In genomic region chr1:16351449-16351993, GRCh38 we compare ENCODE assay signal across 8 cellular contexts. TPM values are rescaled to one million over a fixed set of nuclear protein-coding genes. Genes with fewer than 3 reads are reported as not detected.
A peak's percentile ranks its signal among the peaks of the same experiment; 100 is the strongest.
DNase-seq lines count a peak whose midpoint lies in the region; ATAC-seq lines count a peak whose summit lies in the region.

No MANE protein-coding gene starts in this region.

- peaks cover 11 to 14% of the 10 kb centered on the region in 2 donors for H3K4me1 ChIP-seq in duodenal mucosa (ENCODE audit: control insufficient read depth in 1 of 2, insufficient read depth in 2 of 2, low read length in 2 of 2)
- H3K4me1 ChIP-seq in mononuclear cell (ENCODE audit: insufficient read depth, low read length) = peaks cover 35% of the 10 kb centered on the region
- H3K4me1 ChIP-seq in aorta (ENCODE audit: control insufficient read depth in 1 of 2, insufficient read depth in 2 of 2, low read length in 2 of 2) = peaks cover 0 to 10% of the 10 kb centered on the region in 2 donors

- H3K4me3 ChIP-seq in duodenal mucosa (ENCODE audit: low read depth in 1 of 2, low read length in 2 of 2) (peak overlapping the region; percentile 86 to 91), mononuclear cell (ENCODE audit: low read length) (peak overlapping the region; percentile 92), aorta (ENCODE audit: low read length in 2 of 2) (peak overlapping the region; percentile 35 to 96)

- DNase-seq in DMS 273 (lab: John Stamatoyannopoulos, UW; ENCODE audit: unreplicated experiment) (peak; percentile 51), DMS 273 treated with DMSO at 0.1 percent for 48 hours (lab: John Stamatoyannopoulos, UW) (no peak), OCI-M1 (lab: John Stamatoyannopoulos, UW) (peak; percentile 61), aorta (no peak), LoVo (ENCODE audit: low spot score) (no peak)

- intact Hi-C loops in aorta (cut with DNase I) = loop anchor here (5.0 kb wide), 2 partner anchors 54 to 59 kb away; no protein-coding TSS in a partner anchor

- 0 to 1% methylated on average over 20 of the region's 20 CpGs for WGBS in aorta, 2 donors

- no peaks in the 10 kb centered on the region for H3K9me3 ChIP-seq in duodenal mucosa (ENCODE audit: control insufficient read depth in 1 of 2, low read length in 2 of 2)
- no peaks in the 10 kb centered on the region for H3K9me3 ChIP-seq in mononuclear cell (ENCODE audit: low read depth, low read length)
- H3K9me3 ChIP-seq in aorta (ENCODE audit: control insufficient read depth, low read length) = no peaks in the 10 kb centered on the region

- ATAC-seq in aorta (ENCODE audit: low FRiP score) = no peak
- no peak for ATAC-seq in GM19467 (IDR thresholded peaks at IDR 0.05; ENCODE audit: unreplicated experiment)

- H3K27me3 ChIP-seq in duodenal mucosa (ENCODE audit: control insufficient read depth in 1 of 2, insufficient read depth in 2 of 2, low read length in 2 of 2) (no peaks in the 10 kb centered on the region), mononuclear cell (ENCODE audit: insufficient read depth, low read length) (no peaks in the 10 kb centered on the region), aorta (ENCODE audit: control insufficient read depth in 1 of 2, insufficient read depth in 2 of 2, low read length in 1 of 2) (no peaks in the 10 kb centered on the region)

- peak overlapping the region; percentile 87 for H3K27ac ChIP-seq in duodenal mucosa (ENCODE audit: low read depth, low read length)
- peak overlapping the region; percentile 57 for H3K27ac ChIP-seq in aorta (ENCODE audit: low read depth in 1 of 2, low read length in 2 of 2)

- no peaks in the 10 kb centered on the region for H3K36me3 ChIP-seq in duodenal mucosa (ENCODE audit: control insufficient read depth in 1 of 2, insufficient read depth in 2 of 2, low read length in 2 of 2)
- H3K36me3 ChIP-seq in aorta (ENCODE audit: control insufficient read depth in 1 of 2, insufficient read depth in 2 of 2, low read length in 1 of 2) = no peaks in the 10 kb centered on the region

- H3K9ac ChIP-seq in duodenal mucosa (ENCODE audit: low read depth in 1 of 2, low read length in 2 of 2) = peak overlapping the region; percentile 79 to 96

RNA-seq across cellular contexts. Expression of gene FBXO42, which starts 0.8 kb away (rescaled TPM):
- total RNA-seq in mononuclear cell (25.6 TPM), aorta (10 to 100 TPM; 32.5 to 33.3 TPM)
- 10 to 100 TPM in 1 of 2 donors, 1 to 10 TPM in 1; 9.4 to 33.2 TPM for polyA plus RNA-seq in aorta

RNA-seq across cellular contexts. Expression of gene SZRD1, which starts 15.5 kb away (rescaled TPM):
- total RNA-seq in mononuclear cell = 83.1 TPM
- 100 to 1,000 TPM; 128 to 172 TPM for total RNA-seq in aorta
- 100 to 1,000 TPM in 1 of 2 donors, 10 to 100 TPM in 1; 87.9 to 109 TPM for polyA plus RNA-seq in aorta

Comparison
In these comparisons a context has a peak if more than half of its experiments do, and no peak if none do; other contexts are left out.
1. DNase-seq: peak in DMS 273 (single experiment) and OCI-M1 (single experiment); none in DMS 273 treated with DMSO at 0.1 percent for 48 hours (single experiment), aorta (0 of 2) and LoVo (single experiment).
2. Peak in every context shown above with its lines, with median percentiles within 50 percentile points of each other: H3K4me3 ChIP-seq.